Comparison of ENCODE assay signal across 20 cellular contexts in the genomic region with DNA sequence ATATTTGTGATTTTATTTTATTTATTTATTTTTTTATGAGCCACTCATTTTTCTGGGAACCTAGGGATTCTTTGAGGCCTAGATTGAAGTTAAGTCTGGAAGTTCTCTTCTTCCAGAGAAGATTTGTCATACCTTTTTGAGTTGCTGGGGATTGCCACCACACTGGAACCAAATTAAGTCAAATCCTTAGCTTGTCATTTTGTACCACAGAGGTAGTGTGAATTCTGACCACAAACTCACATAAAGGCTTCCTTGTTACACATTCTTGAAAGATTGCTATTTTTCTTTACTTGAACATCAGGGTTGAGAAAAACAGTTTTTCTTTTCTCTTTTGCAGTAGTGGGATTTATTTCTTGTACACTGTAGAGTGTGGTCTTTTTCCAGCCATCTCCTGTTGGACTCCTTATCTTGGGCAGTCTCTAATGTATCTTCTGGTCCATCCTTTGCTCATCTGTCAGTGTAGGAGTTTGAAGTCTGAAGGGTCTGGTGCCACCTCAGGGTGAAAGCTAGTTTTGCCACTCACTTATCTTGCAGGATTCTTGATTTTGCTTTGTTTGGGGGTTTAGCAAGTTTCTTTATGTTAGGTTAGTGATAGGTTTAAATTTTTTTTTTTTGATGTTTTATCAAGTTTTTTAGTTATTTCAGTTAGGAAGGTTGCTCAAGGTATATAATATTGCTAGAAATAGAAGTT. TPM values are rescaled to one million over a fixed set of nuclear protein-coding genes. Genes with fewer than 3 reads are reported as not detected.
DNase-seq lines count a peak whose midpoint lies in the region; ATAC-seq and TF ChIP-seq lines count a peak whose summit lies in the region.
"Had no signal": no experiment of that assay in that cellular context is flagged by ENCODE, and none has a peak within 500 bp of the region (broad histone marks: within the 10 kb centered on the region; RNA-seq: fewer than 3 reads in every experiment).

No MANE protein-coding gene starts in this region.

- peak overlapping the region; percentile 71; the same call in 1 of the 2 replicates for H3K27ac ChIP-seq in SK-N-MC
- no peak overlapping the region for H3K27ac ChIP-seq in endodermal cell (ENCODE audit: low read depth, low read length)
- no peak overlapping the region for H3K27ac ChIP-seq in adrenal gland
- H3K27ac ChIP-seq in body of pancreas = peak overlapping the region in 1 of 4 donors; percentile 9
- H3K27ac ChIP-seq: breast epithelium, SJSA1, tibial artery had no signal

- DNase-seq in natural killer cell (no peak), SK-N-MC (ENCODE audit: low read depth, low spot score) (no peak), endodermal cell (no peak), head of caudate nucleus (no peak), adrenal gland (no peak), body of pancreas (no peak)
- DNase-seq in natural killer cell treated with Interleukin-12 subunit alpha and Interleukin-12 subunit beta and Interleukin-15 and Interleukin-18, amount 100 ng/mL, for 72 hours (ENCODE audit: low spot score) = no peak
- no peak for DNase-seq in stimulated activated naive CD4-positive, alpha-beta T cell (lab: John Stamatoyannopoulos, UW)
- DNase-seq: activated naive CD4-positive, alpha-beta T cell treated with anti-CD3 and anti-CD28 coated beads, Interleukin-2, amount 50 U/mL, for 16 hours; DND-41; left cardiac atrium; MG63; NCI-H146; NCI-H2171 treated with DMSO at 0.1 percent for 48 hours; NCI-H774; PC-9; tibial artery had no signal

- intact Hi-C loops in natural killer cell (cut with micrococcal nuclease) = no loop called here
- intact Hi-C loops in head of caudate nucleus (cut with DNase I) = no loop called here
- intact Hi-C loops in adrenal gland (cut with DNase I) = no loop called here
- intact Hi-C loops in body of pancreas (cut with DNase I) = no loop called here

- no peak overlapping the region for H3K4me3 ChIP-seq in SK-N-MC
- no peak overlapping the region for H3K4me3 ChIP-seq in endodermal cell (ENCODE audit: low read length)
- no peak overlapping the region for H3K4me3 ChIP-seq in adrenal gland
- no peak overlapping the region for H3K4me3 ChIP-seq in body of pancreas
- H3K4me3 ChIP-seq: breast epithelium, MG63, PC-9, SJSA1, tibial artery had no signal

- H3K27me3 ChIP-seq in endodermal cell (ENCODE audit: control insufficient read depth, insufficient read depth, low read length, poor library complexity, severe bottlenecking) = no peaks in the 10 kb centered on the region
- no peaks in the 10 kb centered on the region for H3K27me3 ChIP-seq in adrenal gland
- no peaks in the 10 kb centered on the region for H3K27me3 ChIP-seq in body of pancreas
- H3K27me3 ChIP-seq: breast epithelium, MG63, SJSA1, tibial artery had no signal

- H3K36me3 Mint-ChIP-seq in natural killer cell (peaks cover 27% of the 10 kb centered on the region), endodermal cell (ENCODE audit: low read depth) (peaks cover 62% of the 10 kb centered on the region)
- peaks cover 24% of the 10 kb centered on the region for H3K36me3 Mint-ChIP-seq in natural killer cell treated with Interleukin-12 subunit alpha and Interleukin-12 subunit beta and Interleukin-15 and Interleukin-18, amount 100 ng/mL, for 72 hours

- H3K4me1 ChIP-seq in endodermal cell (ENCODE audit: control insufficient read depth, insufficient read depth, low read length) (no peaks in the 10 kb centered on the region), adrenal gland (replicated peaks in 1 of 2) (peaks cover 0 to 4% of the 10 kb centered on the region in 2 donors), body of pancreas (peaks cover 35% of the 10 kb centered on the region)
- H3K4me1 ChIP-seq: breast epithelium, tibial artery had no signal

- H3K4me3 Mint-ChIP-seq in natural killer cell (no peak overlapping the region), endodermal cell (no peak overlapping the region)
- no peak overlapping the region for H3K4me3 Mint-ChIP-seq in natural killer cell treated with Interleukin-12 subunit alpha and Interleukin-12 subunit beta and Interleukin-15 and Interleukin-18, amount 100 ng/mL, for 72 hours

- ATAC-seq in natural killer cell = peak in 2 of 3 donors; percentile 31 to 61
- ATAC-seq in natural killer cell treated with Interleukin-12 subunit alpha and Interleukin-12 subunit beta and Interleukin-15 and Interleukin-18, amount 100 ng/mL, for 72 hours = no peak
- ATAC-seq in body of pancreas = no peak
- ATAC-seq: activated CD4-positive, CD25-positive, alpha-beta regulatory T cell treated with anti-CD3 and anti-CD28 coated beads, Interleukin-2, amount 50 U/mL, for 24 hours; left cardiac atrium had no signal

- no peak for TF ChIP-seq CTCF in natural killer cell (IDR thresholded peaks at IDR 0.05)
- peak; percentile 28 for TF ChIP-seq CTCF in endodermal cell (conservative IDR thresholded peaks at IDR 0.05)
- TF ChIP-seq CTCF in adrenal gland (IDR thresholded peaks at IDR 0.05) = no peak
- TF ChIP-seq CTCF in body of pancreas (IDR thresholded peaks at IDR 0.05) = no peak

- no peaks in the 10 kb centered on the region for H3K9me3 Mint-ChIP-seq in natural killer cell
- H3K9me3 Mint-ChIP-seq in natural killer cell treated with Interleukin-12 subunit alpha and Interleukin-12 subunit beta and Interleukin-15 and Interleukin-18, amount 100 ng/mL, for 72 hours = no peaks in the 10 kb centered on the region
- H3K9me3 Mint-ChIP-seq in endodermal cell = peaks cover 10% of the 10 kb centered on the region

- H3K27ac Mint-ChIP-seq in natural killer cell (peak overlapping the region; percentile 42 to 61), endodermal cell (no peak overlapping the region)
- peak overlapping the region in 1 of 2 donors; percentile 52 for H3K27ac Mint-ChIP-seq in natural killer cell treated with Interleukin-12 subunit alpha and Interleukin-12 subunit beta and Interleukin-15 and Interleukin-18, amount 100 ng/mL, for 72 hours

- H3K9me3 ChIP-seq in SK-N-MC (ENCODE audit: low read depth, low read length) = no peaks in the 10 kb centered on the region
- H3K9me3 ChIP-seq in endodermal cell (ENCODE audit: control insufficient read depth, low read length) = peaks cover 16% of the 10 kb centered on the region
- H3K9me3 ChIP-seq in adrenal gland (replicated peaks in 1 of 3) = no peaks in the 10 kb centered on the region
- H3K9me3 ChIP-seq in body of pancreas = no peaks in the 10 kb centered on the region
- H3K9me3 ChIP-seq: breast epithelium, MG63, SJSA1, tibial artery had no signal

- H3K27me3 Mint-ChIP-seq in natural killer cell (ENCODE audit: low read depth in 2 of 2) (no peaks in the 10 kb centered on the region), endodermal cell (ENCODE audit: insufficient read depth) (no peaks in the 10 kb centered on the region)
- H3K27me3 Mint-ChIP-seq in natural killer cell treated with Interleukin-12 subunit alpha and Interleukin-12 subunit beta and Interleukin-15 and Interleukin-18, amount 100 ng/mL, for 72 hours = no peaks in the 10 kb centered on the region

- H3K36me3 ChIP-seq in SK-N-MC (ENCODE audit: insufficient read depth, low read length) (no peaks in the 10 kb centered on the region; the same call in 1 of the 2 replicates), endodermal cell (ENCODE audit: control insufficient read depth, insufficient read depth, low read length) (peaks cover 76% of the 10 kb centered on the region), adrenal gland (replicated peaks in 1 of 2) (peaks cover 0 to 23% of the 10 kb centered on the region in 2 donors), body of pancreas (replicated peaks in 1 of 2; ENCODE audit: insufficient read depth in 1 of 2, low read depth in 2 of 2) (peaks cover 0 to 4% of the 10 kb centered on the region in 2 donors)
- H3K36me3 ChIP-seq: breast epithelium had no signal

- H3K4me1 Mint-ChIP-seq in natural killer cell (peaks cover 25 to 33% of the 10 kb centered on the region in 2 donors), endodermal cell (peaks cover 4% of the 10 kb centered on the region)
- peaks cover 34 to 35% of the 10 kb centered on the region in 2 donors for H3K4me1 Mint-ChIP-seq in natural killer cell treated with Interleukin-12 subunit alpha and Interleukin-12 subunit beta and Interleukin-15 and Interleukin-18, amount 100 ng/mL, for 72 hours (ENCODE audit: low read depth in 2 of 2)

- H3K9ac ChIP-seq in SK-N-MC (ENCODE audit: insufficient read length) (no peak overlapping the region), endodermal cell (ENCODE audit: extremely low read depth, low read length, poor library complexity, severe bottlenecking) (no peak overlapping the region)

- TF ChIP-seq POLR2A in adrenal gland (IDR thresholded peaks at IDR 0.05) (no peak), body of pancreas (IDR thresholded peaks at IDR 0.05) (no peak)

RNA-seq across cellular contexts. Expression of a gene that starts 24.8 kb away (rescaled TPM):
- 10 to 100 TPM in 2 of 3 donors, 1 to 10 TPM in 1; 7.2 to 15.3 (median 10.4) TPM for total RNA-seq in natural killer cell
- total RNA-seq in natural killer cell treated with Interleukin-12 subunit alpha and Interleukin-12 subunit beta and Interleukin-15 and Interleukin-18, amount 100 ng/mL, for 72 hours = 10 to 100 TPM; 32.6 to 44.9 TPM
- 100 to 1,000 TPM; 168 to 183 TPM for total RNA-seq in endodermal cell
- 61.9 TPM for polyA plus RNA-seq in endodermal cell (2013, experiment 1 of 2)
- 54.4 TPM for polyA plus RNA-seq in endodermal cell (2013, experiment 2 of 2)
- total RNA-seq in adrenal gland = 100 to 1,000 TPM in 7 of 8 donors, 10 to 100 TPM in 1; 42.7 to 160 (median 134) TPM
- 100 to 1,000 TPM in 2 of 3 donors, 10 to 100 TPM in 1; 76.5 to 213 (median 188) TPM for polyA plus RNA-seq in adrenal gland
- total RNA-seq in body of pancreas = 10 to 100 TPM; 40.5 to 67.7 TPM

RNA-seq across cellular contexts. Expression of a gene that starts 47.9 kb away (rescaled TPM):
- total RNA-seq in natural killer cell (10 to 100 TPM; 33.7 to 48.4 (median 47.8) TPM), endodermal cell (100 to 1,000 TPM in 1 of 2 donors, 10 to 100 TPM in 1; 95.4 to 103 TPM), adrenal gland (10 to 100 TPM; 31.3 to 47.9 (median 34.5) TPM), body of pancreas (10 to 100 TPM; 36.3 to 43.8 TPM)
- 10 to 100 TPM; 27.4 to 40.5 TPM for total RNA-seq in natural killer cell treated with Interleukin-12 subunit alpha and Interleukin-12 subunit beta and Interleukin-15 and Interleukin-18, amount 100 ng/mL, for 72 hours
- polyA plus RNA-seq in endodermal cell (2013, experiment 1 of 2) = 47.6 TPM
- polyA plus RNA-seq in endodermal cell (2013, experiment 2 of 2) = 46.7 TPM
- polyA plus RNA-seq in adrenal gland = 10 to 100 TPM in 2 of 3 donors, 1 to 10 TPM in 1; 8.7 to 17.0 (median 16.0) TPM

Comparison
In these comparisons a context has a peak if more than half of its experiments do, and no peak if none do; other contexts are left out.
1. ATAC-seq: peak in natural killer cell (2 of 3); none in natural killer cell treated with Interleukin-12 subunit alpha and Interleukin-12 subunit beta and Interleukin-15 and Interleukin-18, amount 100 ng/mL, for 72 hours (0 of 2) and body of pancreas (single experiment).